ENCODE assay signal across 16 cellular contexts in genomic region chr4:100984901-100985300, GRCh38.
DNase-seq lines count a peak whose midpoint lies in the region; ATAC-seq and TF ChIP-seq lines count a peak whose summit lies in the region.
"Had no signal": no experiment of that assay in that cellular context is flagged by ENCODE, and none has a peak within 500 bp of the region (broad histone marks: within the 10 kb centered on the region; RNA-seq: fewer than 3 reads in every experiment).

No MANE protein-coding gene starts in this region.

- peak; percentile 70 for DNase-seq in GM04503 (ENCODE audit: low read depth)
- peak; percentile 90 for DNase-seq in fibroblast of peridontal ligament (ENCODE audit: extremely low read depth)
- peak; percentile 62 for DNase-seq in renal cortical epithelial cell (ENCODE audit: low read depth)
- no peak for DNase-seq in HuH-7 (ENCODE audit: low spot score)
- DNase-seq in NCI-H2171 (lab: John Stamatoyannopoulos, UW), result no peak
- DNase-seq in SHP77 treated with DMSO at 0.1 percent for 48 hours (lab: John Stamatoyannopoulos, UW), result no peak
- DNase-seq in NOMO-1 (lab: John Stamatoyannopoulos, UW; ENCODE audit: unreplicated experiment in 2 of 2), result no peak
- DNase-seq: activated CD4-positive, alpha-beta memory T cell treated with anti-CD3 and anti-CD28 coated beads for 36 hours; CD4-positive, alpha-beta T cell; left cardiac atrium; NCI-H2081 treated with DMSO at 0.1 percent for 48 hours; SIG-M5; stimulated activated CD4-positive, alpha-beta T cell treated with anti-CD3 and anti-CD28 coated beads, Interleukin-2, amount 100 ng/mL, for 48 hours; T1000; upper lobe of right lung had no signal

- ATAC-seq in SK-N-SH treated with all-trans-retinoic acid at 6 μM for 48 hours, result peak; percentile 47
- ATAC-seq: upper lobe of right lung had no signal

TF ChIP-seq in SK-N-SH treated with all-trans-retinoic acid at 6 μM for 48 hours, 23 proteins besides CTCF, POLR2A, EP300 and RAD21:
- no peak for TF ChIP-seq ZNF70 (CRISPR knock-in tag; IDR thresholded peaks at IDR 0.05)
- no peak for TF ChIP-seq OSR1 (CRISPR knock-in tag; IDR thresholded peaks at IDR 0.05)
- TF ChIP-seq ISL1 (CRISPR knock-in tag; IDR thresholded peaks at IDR 0.05), result peak; percentile 66
- TF ChIP-seq TSHZ2 (CRISPR knock-in tag; IDR thresholded peaks at IDR 0.05), result no peak

Comparison
In these comparisons a context has a peak if more than half of its experiments do, and no peak if none do; other contexts are left out.
1. DNase-seq: peak in GM04503 (single experiment), fibroblast of peridontal ligament (single experiment) and renal cortical epithelial cell (single experiment); none in HuH-7 (single experiment), NCI-H2171 (single experiment), SHP77 treated with DMSO at 0.1 percent for 48 hours (single experiment) and NOMO-1 (0 of 2).